15 cellular contexts compared by ENCODE assay signal in the genomic region with DNA sequence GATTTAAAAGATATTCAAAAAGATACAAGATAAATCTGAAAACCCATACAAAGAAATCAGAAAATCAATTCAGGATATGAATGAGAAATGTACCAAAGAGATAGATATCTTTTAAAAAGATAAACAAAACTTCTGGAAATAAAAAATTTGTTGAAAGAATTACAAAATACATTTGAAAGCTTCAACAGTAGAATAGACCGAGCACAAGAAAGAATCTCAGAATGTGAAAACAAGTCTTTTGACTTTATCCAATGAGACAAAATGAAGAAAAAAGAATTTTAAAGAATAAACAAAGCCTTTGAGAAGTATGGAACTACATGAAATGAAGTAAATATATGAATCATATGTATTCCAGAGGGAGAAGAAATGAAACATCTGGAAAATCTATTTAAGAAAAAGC.
DNase-seq lines count a peak whose midpoint lies in the region; FAIRE-seq and TF ChIP-seq lines count a peak whose summit lies in the region.
"Had no signal": no experiment of that assay in that cellular context is flagged by ENCODE, and none has a peak within 500 bp of the region (broad histone marks: within the 10 kb centered on the region; RNA-seq: fewer than 3 reads in every experiment).

No MANE protein-coding gene starts in this region.

- H3K27me3 ChIP-seq in hepatocyte: no peaks in the 10 kb centered on the region
- H3K27me3 ChIP-seq: BLaER1 had no signal

- TF ChIP-seq CTCF in OCI-LY7 (conservative IDR thresholded peaks at IDR 0.05; ENCODE audit: low read length) (no peak), hepatocyte (IDR thresholded peaks at IDR 0.05; ENCODE audit: poor library complexity) (no peak)

- FAIRE-seq in colon (lab: Jason Lieb, UNC): peak; percentile 51
- FAIRE-seq: H54 had no signal

- H3K4me1 ChIP-seq in OCI-LY7 (ENCODE audit: insufficient read depth, low read length, poor library complexity, severe bottlenecking) (no peaks in the 10 kb centered on the region), hepatocyte (ENCODE audit: insufficient read depth) (no peaks in the 10 kb centered on the region)
- H3K4me1 ChIP-seq: BLaER1 had no signal

- POLR2A ChIA-PET in OCI-LY7 (lab: Charles Lee): no interaction called here

- CTCF ChIA-PET in OCI-LY7 (lab: Charles Lee; ENCODE audit: unreplicated experiment): no interaction called here

- H3K4me2 ChIP-seq in OCI-LY7 (ENCODE audit: low read length) (no peak overlapping the region), hepatocyte (no peak overlapping the region)
- H3K4me2 ChIP-seq: BLaER1, GM23338 had no signal

- H3K27ac ChIP-seq in OCI-LY7 (ENCODE audit: low read depth, low read length, poor library complexity, severe bottlenecking) (no peak overlapping the region), hepatocyte (no peak overlapping the region)
- H3K27ac ChIP-seq: 22Rv1, BLaER1 had no signal

- 0 out of 2 replicates have a peak, but pooled peaks cover 4% of the 10 kb centered on the region for H3K9me3 ChIP-seq in OCI-LY7 (ENCODE audit: low read length)
- H3K9me3 ChIP-seq in hepatocyte (ENCODE audit: low read depth): peaks cover 4% of the 10 kb centered on the region

- no peaks in the 10 kb centered on the region for H3K9me2 ChIP-seq in OCI-LY7 (ENCODE audit: insufficient read depth, low read length)
- no peaks in the 10 kb centered on the region for H3K9me2 ChIP-seq in hepatocyte (replicated peaks; ENCODE audit: insufficient read depth)

- no peak overlapping the region for H3K4me3 ChIP-seq in OCI-LY7 (ENCODE audit: low read depth, low read length, poor library complexity, severe bottlenecking)
- no peak overlapping the region for H3K4me3 ChIP-seq in hepatocyte
- H3K4me3 ChIP-seq: BLaER1, GM23338 had no signal

- no peaks in the 10 kb centered on the region for H3K79me2 ChIP-seq in OCI-LY7 (ENCODE audit: insufficient read depth, low read depth, low read length)
- no peaks in the 10 kb centered on the region for H3K79me2 ChIP-seq in hepatocyte

- BruUV-seq in OCI-LY7 (replicated peaks; lab: Mats Ljungman, UMichigan): no TSS peak

- no peaks in the 10 kb centered on the region for H3K36me3 ChIP-seq in OCI-LY7 (ENCODE audit: insufficient read depth, low read length)
- no peaks in the 10 kb centered on the region for H3K36me3 ChIP-seq in hepatocyte (replicated peaks; ENCODE audit: insufficient read depth, low read depth)
- H3K36me3 ChIP-seq: BLaER1 had no signal

- H4K20me1 ChIP-seq in OCI-LY7 (ENCODE audit: insufficient read depth, low read length) (no peaks in the 10 kb centered on the region), hepatocyte (ENCODE audit: insufficient read depth, poor library complexity, severe bottlenecking) (no peaks in the 10 kb centered on the region)
- H4K20me1 ChIP-seq: BLaER1 had no signal

- intact Hi-C loops in OCI-LY7 (cut with micrococcal nuclease; ENCODE audit: unreplicated experiment): no loop called here

- peak; percentile 0 for DNase-seq in NCI-H2227 (lab: John Stamatoyannopoulos, UW; ENCODE audit: unreplicated experiment)
- DNase-seq in NCI-H2227 treated with DMSO at 0.1 percent for 48 hours (lab: John Stamatoyannopoulos, UW): no peak
- peak; percentile 1 for DNase-seq in OCI-LY7 (ENCODE audit: low spot score)
- DNase-seq in COLO668 (lab: John Stamatoyannopoulos, UW; ENCODE audit: unreplicated experiment): no peak
- DNase-seq in hepatocyte (ENCODE audit: low spot score): no peak
- DNase-seq in RPMI8226: no peak
- DNase-seq: Calu3; CD4-positive, alpha-beta memory T cell; DMS79 treated with DMSO at 0.1 percent for 48 hours; GF-D8 had no signal

- 94% methylated on average over 1 of the region's 1 CpG for WGBS in hepatocyte (ENCODE audit: low lambda C conversion rate, missing lambda C conversion rate)

- H2AFZ ChIP-seq in OCI-LY7 (ENCODE audit: low read length): no peak overlapping the region
- H2AFZ ChIP-seq in hepatocyte: no peak overlapping the region
- H2AFZ ChIP-seq: GM23338 had no signal

Comparison
In these comparisons a context has a peak if more than half of its experiments do, and no peak if none do; other contexts are left out.
1. DNase-seq: peak in NCI-H2227 (single experiment) and OCI-LY7 (single experiment); none in NCI-H2227 treated with DMSO at 0.1 percent for 48 hours (single experiment), COLO668 (single experiment), hepatocyte (single experiment) and RPMI8226 (single experiment).